ENCODE assay signal across 6 cellular contexts in the genomic region with DNA sequence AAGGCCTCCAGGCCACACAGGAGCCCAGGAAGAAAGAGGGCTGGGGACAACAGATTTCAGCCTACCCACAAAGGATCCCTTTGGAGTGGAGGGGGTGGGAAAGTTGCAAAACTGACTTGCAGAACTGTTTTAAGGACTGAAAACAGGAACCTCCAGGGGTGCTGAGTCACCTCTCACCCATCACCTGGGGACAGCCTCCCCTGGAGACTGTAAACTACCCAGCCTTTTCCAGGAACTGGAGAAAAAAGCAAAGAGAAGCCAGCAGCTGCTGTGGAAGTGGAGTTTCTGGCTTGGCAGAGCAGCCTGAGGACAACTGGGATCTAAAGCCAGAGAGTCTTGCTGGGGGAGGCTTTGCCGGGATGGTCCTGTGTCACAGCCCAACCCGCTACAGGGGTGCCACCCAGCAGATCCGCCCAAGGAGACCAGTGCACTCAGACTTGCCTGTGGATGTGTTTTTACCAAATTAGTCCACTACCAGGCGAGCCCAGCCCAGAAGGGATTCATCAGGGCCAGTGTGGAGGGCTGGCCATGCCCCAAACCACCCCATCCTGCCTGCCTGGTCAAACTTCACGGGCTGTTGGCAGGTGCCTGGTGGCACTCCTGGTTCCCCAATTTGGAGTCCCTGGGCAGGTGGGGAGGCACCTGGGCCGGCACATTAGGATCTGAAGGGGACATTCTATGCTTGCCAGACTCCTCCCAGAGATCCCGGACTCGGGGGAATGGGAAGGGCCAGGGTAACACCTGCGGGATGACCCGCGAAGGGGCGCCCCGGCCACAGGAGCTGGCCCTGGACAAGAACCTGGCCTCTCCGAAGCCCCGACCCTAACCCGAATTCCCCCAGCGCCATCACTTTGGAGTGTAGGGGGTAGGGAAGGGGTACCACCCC. TPM values are rescaled to one million over a fixed set of nuclear protein-coding genes. Genes with fewer than 3 reads are reported as not detected.
DNase-seq lines count a peak whose midpoint lies in the region; ATAC-seq, FAIRE-seq and TF ChIP-seq lines count a peak whose summit lies in the region.

No MANE protein-coding gene starts in this region.

- CTCF ChIA-PET in IMR-90 (lab: Yijun Ruan, JAX) (interaction anchor here (1.3 kb wide), 1 partner anchor 129 kb away, joined by 4 read pairs; no protein-coding TSS in a partner anchor), GM12878 (lab: Yijun Ruan, JAX) (interaction anchor here (1.1 to 2.0 kb wide), 3 partner anchors 13 to 78 kb away, joined by 5 to 8 read pairs (median 7); no protein-coding TSS in a partner anchor)

- H2BK15ac ChIP-seq in IMR-90 (ENCODE audit: low read depth, low read length): no peak overlapping the region

- H3K27me3 ChIP-seq in IMR-90 (ENCODE audit: control insufficient read depth, insufficient read depth, low read length) (no peaks in the 10 kb centered on the region), GM12878 (replicated peaks in 1 of 2; ENCODE audit: control insufficient read depth in 2 of 2, insufficient read depth in 2 of 2, low read length in 1 of 2) (no peaks in the 10 kb centered on the region)

- H4K91ac ChIP-seq in IMR-90 (ENCODE audit: insufficient read depth, low read depth, low read length): no peak overlapping the region

- no peak for TF ChIP-seq POLR2A in IMR-90 (IDR thresholded peaks at IDR 0.05; ENCODE audit: low read depth, low read length)
- no peak for TF ChIP-seq POLR2A in GM12878 (IDR thresholded peaks at IDR 0.05; ENCODE audit: low read depth, low read length)

- SMC1A ChIA-PET in GM12878 (lab: Charles Lee; ENCODE audit: uncharacterized antibody, unreplicated experiment): no interaction called here

- peak overlapping the region; percentile 90 for H3K4me3 Mint-ChIP-seq in natural killer cell

- no peak for DNase-seq in IMR-90
- no peak for DNase-seq in GM12878 (ENCODE audit: low read depth, low spot score)
- no peak for DNase-seq in natural killer cell
- DNase-seq in islet precursor cell: no peak
- no peak for DNase-seq in RCC 7860 (ENCODE audit: low spot score)

- H3K4me1 Mint-ChIP-seq in natural killer cell: peaks cover 6 to 24% of the 10 kb centered on the region in 2 donors

- no peak overlapping the region for H3K56ac ChIP-seq in IMR-90 (ENCODE audit: extremely low read depth, insufficient read depth, low read length)

- no peaks in the 10 kb centered on the region for H3K36me3 Mint-ChIP-seq in natural killer cell

- TF ChIP-seq CTCF in IMR-90 (conservative IDR thresholded peaks at IDR 0.05; ENCODE audit: low read depth, low read length) (no peak), GM12878 (IDR thresholded peaks at IDR 0.05 in 2 of 3, conservative IDR thresholded peaks at IDR 0.05 in 1 of 3; ENCODE audit: control insufficient read depth in 2 of 3, extremely low read depth in 1 of 3, insufficient read depth in 1 of 3, low read depth in 3 of 3, low read length in 3 of 3) (no peak), natural killer cell (IDR thresholded peaks at IDR 0.05) (no peak)

- H3K9ac ChIP-seq in IMR-90 (ENCODE audit: low read depth, low read length) (peak overlapping the region; percentile 64), GM12878 (ENCODE audit: control insufficient read depth, insufficient read depth, low read length) (peak overlapping the region; percentile 80)

- H3K23ac ChIP-seq in IMR-90 (ENCODE audit: low read depth, low read length): no peak overlapping the region

- H3K18ac ChIP-seq in IMR-90 (ENCODE audit: low read depth, low read length): no peak overlapping the region

- peak overlapping the region; percentile 5; the same call in 1 of the 2 replicates for H3K4ac ChIP-seq in IMR-90 (ENCODE audit: low read depth, low read length)

- H2AK9ac ChIP-seq in IMR-90 (replicated peaks; ENCODE audit: low read depth, low read length, poor library complexity): peak overlapping the region; percentile 35

- intact Hi-C loops in IMR-90 (cut with micrococcal nuclease) (no loop called here), GM12878 (cut with micrococcal nuclease; ENCODE audit: unreplicated experiment) (no loop called here), natural killer cell (cut with micrococcal nuclease) (no loop called here)

- H4K20me1 ChIP-seq in IMR-90 (ENCODE audit: insufficient read depth, low read length) (no peaks in the 10 kb centered on the region), GM12878 (ENCODE audit: control insufficient read depth, insufficient read depth) (no peaks in the 10 kb centered on the region)

- no peak overlapping the region for H3K14ac ChIP-seq in IMR-90 (replicated peaks; ENCODE audit: low read depth, low read length)

- peaks cover 5% of the 10 kb centered on the region; the same call in 1 of the 2 replicates for H3K4me1 ChIP-seq in IMR-90 (ENCODE audit: control insufficient read depth, insufficient read depth, low read length)
- H3K4me1 ChIP-seq in GM12878 (ENCODE audit: control insufficient read depth, insufficient read depth, low read length): peaks cover 10% of the 10 kb centered on the region; the same call in 1 of the 2 replicates

- in situ Hi-C loops in IMR-90 (cut with MboI; ENCODE audit: low sequenced_read_pairs): no loop called here
- in situ Hi-C loops in GM12878 (cut with MboI): no loop called here

- H3K27ac ChIP-seq in IMR-90 (ENCODE audit: insufficient read depth, low read length): peak overlapping the region; percentile 22; the same call in 1 of the 2 replicates
- H3K27ac ChIP-seq in GM12878 (ENCODE audit: control insufficient read depth, insufficient read depth): peak overlapping the region; percentile 47

- no peak overlapping the region for H2BK120ac ChIP-seq in IMR-90 (ENCODE audit: low read depth, low read length)

- peak overlapping the region; percentile 14; the same call in 1 of the 2 replicates for H4K5ac ChIP-seq in IMR-90 (ENCODE audit: low read depth, low read length)

- H3K27ac Mint-ChIP-seq in natural killer cell: peak overlapping the region; percentile 74 to 91

- peaks cover 9 to 13% of the 10 kb centered on the region in 2 experiments; a peak in 3 of 4 replicates for H3K79me1 ChIP-seq in IMR-90 (ENCODE audit: low read depth in 1 of 2, low read length in 2 of 2)

- WGBS in IMR-90 (ENCODE audit: extremely low coverage in 2 of 2, insufficient read length in 1 of 2), 2 experiments: 67% methylated on average over 2 of the region's 17 CpGs; no CpG with 5 or more reads in 1 of the 2 experiments
- under 1% methylated on average over 17 of the region's 17 CpGs for WGBS in GM12878 (ENCODE audit: insufficient coverage, insufficient replicate concordance, low lambda C conversion rate, missing lambda C conversion rate)

- H3K9me3 ChIP-seq in IMR-90 (ENCODE audit: control insufficient read depth, insufficient read depth, low read length): no peaks in the 10 kb centered on the region
- H3K9me3 ChIP-seq in GM12878 (replicated peaks; ENCODE audit: control insufficient read depth, insufficient read depth, low read length): no peaks in the 10 kb centered on the region

- dilution Hi-C loops in IMR-90 (cut with HindIII; ENCODE audit: low sequenced_read_pairs, unreplicated experiment): no loop called here

- no peaks in the 10 kb centered on the region for H3K9me1 ChIP-seq in IMR-90 (ENCODE audit: insufficient read depth, low read length)

- TF ChIP-seq EP300 in GM12878 (IDR thresholded peaks at IDR 0.05; ENCODE audit: borderline replicate concordance in 1 of 2, control insufficient read depth in 1 of 2, low read depth in 2 of 2, low read length in 2 of 2): no peak

- RAD21 ChIA-PET in GM12878 (lab: Charles Lee; ENCODE audit: unreplicated experiment): interaction anchor here (1.6 kb wide), 1 partner anchor 76 kb away, joined by 5 read pairs; no protein-coding TSS in a partner anchor

- peaks cover 21% of the 10 kb centered on the region for H3K36me3 ChIP-seq in IMR-90 (ENCODE audit: control insufficient read depth, insufficient read depth, low read length)
- peaks cover 0 to 5% of the 10 kb centered on the region in 2 experiments; a peak in 3 of 4 replicates for H3K36me3 ChIP-seq in GM12878 (ENCODE audit: control insufficient read depth in 2 of 2, insufficient read depth in 2 of 2, low read length in 1 of 2)

- H3K9me3 Mint-ChIP-seq in natural killer cell: no peaks in the 10 kb centered on the region

- no peak for FAIRE-seq in GM12878 (lab: Jason Lieb, UNC)
- no peak for FAIRE-seq in RCC 7860 (lab: Jason Lieb, UNC)

- POLR2A ChIA-PET in IMR-90 (lab: Charles Lee; ENCODE audit: unreplicated experiment): interaction anchor here (1.2 kb wide), 1 partner anchor 23 kb away, joined by 3 read pairs; a partner anchor contains a TSS
- POLR2A ChIA-PET in GM12878 (lab: Charles Lee): interaction anchor here (0.6 to 2.3 kb wide), 4 partner anchors 10 to 54 kb away, joined by 4 to 7 read pairs (median 6); no protein-coding TSS in a partner anchor

- H3K79me2 ChIP-seq in GM12878 (ENCODE audit: control insufficient read depth, insufficient read depth, low read length): peaks cover 18% of the 10 kb centered on the region

- no peak for ATAC-seq in IMR-90 (ENCODE audit: low read depth)
- ATAC-seq in GM12878: peak; percentile 5
- ATAC-seq in natural killer cell: no peak
- no peak for ATAC-seq in GM19351 (IDR thresholded peaks at IDR 0.05; ENCODE audit: unreplicated experiment)

- H2AK5ac ChIP-seq in IMR-90 (ENCODE audit: low read depth, low read length): peak overlapping the region; percentile 25; the same call in 1 of the 2 replicates

- H2BK5ac ChIP-seq in IMR-90 (ENCODE audit: low read depth, low read length, poor library complexity, severe bottlenecking): no peak overlapping the region

- H3K4me2 ChIP-seq in IMR-90 (ENCODE audit: low read depth, low read length): peak overlapping the region; percentile 76
- H3K4me2 ChIP-seq in GM12878 (ENCODE audit: control insufficient read depth, insufficient read depth): peak overlapping the region; percentile 84

- no peak overlapping the region for H2BK20ac ChIP-seq in IMR-90 (ENCODE audit: low read depth, low read length)

- no TSS peak for BruUV-seq in IMR-90 (replicated peaks; lab: Mats Ljungman, UMichigan)
- TSS peak; percentile 75 for BruUV-seq in GM12878 (replicated peaks; lab: Mats Ljungman, UMichigan)

- no peak for TF ChIP-seq RAD21 in IMR-90 (IDR thresholded peaks at IDR 0.05; ENCODE audit: low read length)
- no peak for TF ChIP-seq RAD21 in GM12878 (IDR thresholded peaks at IDR 0.05; ENCODE audit: insufficient read depth, low read depth, low read length)

- peak overlapping the region in 1 of 2 experiments; percentile 16; a peak in 2 of 4 replicates for H4K8ac ChIP-seq in IMR-90 (ENCODE audit: low read depth in 2 of 2, low read length in 2 of 2)

- H2AFZ ChIP-seq in IMR-90 (replicated peaks; ENCODE audit: low read length, poor library complexity) (peak overlapping the region; percentile 95), GM12878 (ENCODE audit: control insufficient read depth, low read depth, low read length) (peak overlapping the region; percentile 61)

- H3K4me3 ChIP-seq in IMR-90 (ENCODE audit: insufficient read depth, low read depth, low read length) (peak overlapping the region; percentile 83), GM12878 (peak overlapping the region; percentile 87)

- H3K27me3 Mint-ChIP-seq in natural killer cell (ENCODE audit: low read depth in 2 of 2): no peaks in the 10 kb centered on the region

RNA-seq across cellular contexts. Expression of a gene that starts 0.8 kb away (rescaled TPM):
- total RNA-seq in IMR-90 (2012; rRNA removed): 11.9 and 17.0 TPM in 2 replicates
- 32.3 and 35.1 TPM in 2 replicates for polyA plus RNA-seq in IMR-90 (2012; rRNA removed)
- polyA plus RNA-seq in IMR-90 (2012; cell fraction: cytosol; rRNA removed): 19.9 and 40.7 TPM in 2 replicates
- 9.6 and 14.1 TPM in 2 replicates for polyA plus RNA-seq in IMR-90 (2012; cell fraction: nucleus; rRNA removed; ENCODE audit: low replicate concordance)
- 8.4 and 8.6 TPM in 2 replicates for total RNA-seq in GM12878 (2013; cell fraction: nucleolus; rRNA removed)
- total RNA-seq in GM12878 (2014; rRNA removed): 20.1 and 23.7 TPM in 2 replicates
- total RNA-seq in GM12878 (2014; rRNA removed; fragmentation: Illumina TruSeq; extraction: Trizol): 15.7 and 17.9 TPM in 2 replicates
- 24.5 and 27.7 TPM in 2 replicates for total RNA-seq in GM12878 (2021)
- 14.3 TPM for polyA plus RNA-seq in GM12878 (2011; ENCODE audit: low read depth)
- 17.4 and 30.7 TPM in 2 replicates for polyA plus RNA-seq in GM12878 (2011; rRNA removed)
- 43.6 and 61.7 TPM in 2 replicates for polyA plus RNA-seq in GM12878 (2011; cell fraction: cytosol; rRNA removed)
- polyA plus RNA-seq in GM12878 (2011; cell fraction: nucleus; rRNA removed): 19.4 and 23.1 TPM in 2 replicates
- 28.7 and 34.6 TPM in 2 replicates for polyA plus RNA-seq in GM12878 (2012)
- polyA plus RNA-seq in GM12878 (2014; fragmentation: Illumina TruSeq; extraction: Trizol): 5.1 and 22.0 TPM in 2 replicates
- polyA plus RNA-seq in GM12878 (2014; fragmentation: Nextera tagmentation; extraction: Ambion mirVana): 1 to 10 TPM; 5.1 to 9.3 TPM
- 35.7 and 38.6 TPM in 2 replicates for polyA plus RNA-seq in GM12878 (2014; rRNA removed)
- 10 to 100 TPM; 41.2 to 48.6 TPM for polyA plus RNA-seq in GM12878 (2016; fragmentation: Nextera tagmentation; extraction: Ambion mirVana)
- polyA minus RNA-seq in GM12878 (2011; rRNA and poly(A)+ RNA removed): 23.0 and 43.1 TPM in 2 replicates
- 9.9 and 23.1 TPM in 2 replicates for polyA minus RNA-seq in GM12878 (2011; cell fraction: cytosol; rRNA and poly(A)+ RNA removed)
- polyA minus RNA-seq in GM12878 (2011; cell fraction: nucleus; rRNA and poly(A)+ RNA removed): 10.4 and 15.9 TPM in 2 replicates
- 10 to 100 TPM; 10.8 to 19.9 (median 14.8) TPM for total RNA-seq in natural killer cell

RNA-seq across cellular contexts. Expression of a gene that starts 12.3 kb away (rescaled TPM):
- total RNA-seq in IMR-90 (2012; rRNA removed): not detected in 2 replicates
- polyA plus RNA-seq in IMR-90 (2012; rRNA removed): not detected in 2 replicates
- polyA plus RNA-seq in IMR-90 (2012; cell fraction: cytosol; rRNA removed): 0.02 TPM in 1 of 2 replicates, not detected in the other
- not detected in 2 replicates for polyA plus RNA-seq in IMR-90 (2012; cell fraction: nucleus; rRNA removed; ENCODE audit: low replicate concordance)
- total RNA-seq in GM12878 (2013; cell fraction: nucleolus; rRNA removed): not detected in 2 replicates
- not detected in 2 replicates for total RNA-seq in GM12878 (2014; rRNA removed)
- not detected in 2 replicates for total RNA-seq in GM12878 (2014; rRNA removed; fragmentation: Illumina TruSeq; extraction: Trizol)
- not detected in 2 replicates for total RNA-seq in GM12878 (2021)
- not detected for polyA plus RNA-seq in GM12878 (2011; ENCODE audit: low read depth)
- not detected in 2 replicates for polyA plus RNA-seq in GM12878 (2011; rRNA removed)
- not detected in 2 replicates for polyA plus RNA-seq in GM12878 (2011; cell fraction: cytosol; rRNA removed)
- polyA plus RNA-seq in GM12878 (2011; cell fraction: nucleus; rRNA removed): not detected in 2 replicates
- 0.20 and 0.22 TPM in 2 replicates for polyA plus RNA-seq in GM12878 (2012)
- not detected in 2 replicates for polyA plus RNA-seq in GM12878 (2014; fragmentation: Illumina TruSeq; extraction: Trizol)
- polyA plus RNA-seq in GM12878 (2014; fragmentation: Nextera tagmentation; extraction: Ambion mirVana): under 1 TPM in 1 of 2 experiments, not detected in 1; 0.07 TPM
- polyA plus RNA-seq in GM12878 (2014; rRNA removed): not detected in 2 replicates
- under 1 TPM; 0.10 to 0.12 TPM for polyA plus RNA-seq in GM12878 (2016; fragmentation: Nextera tagmentation; extraction: Ambion mirVana)
- polyA minus RNA-seq in GM12878 (2011; rRNA and poly(A)+ RNA removed): 0.46 TPM in 1 of 2 replicates, not detected in the other
- not detected in 2 replicates for polyA minus RNA-seq in GM12878 (2011; cell fraction: cytosol; rRNA and poly(A)+ RNA removed)
- polyA minus RNA-seq in GM12878 (2011; cell fraction: nucleus; rRNA and poly(A)+ RNA removed): not detected in 2 replicates
- total RNA-seq in natural killer cell: not detected

RNA-seq across cellular contexts. Expression of a gene that starts 17.2 kb away (rescaled TPM):
- total RNA-seq in IMR-90 (2012; rRNA removed) (189 and 194 TPM in 2 replicates), GM12878 (2014; rRNA removed) (233 and 275 TPM in 2 replicates), GM12878 (2014; rRNA removed; fragmentation: Illumina TruSeq; extraction: Trizol) (104 and 109 TPM in 2 replicates), GM12878 (2021) (149 and 150 TPM in 2 replicates), natural killer cell (10 to 100 TPM; 54.5 to 61.1 (median 59.5) TPM)
- polyA plus RNA-seq in IMR-90 (2012; rRNA removed) (220 and 287 TPM in 2 replicates), GM12878 (2011; rRNA removed) (29.3 and 52.2 TPM in 2 replicates), GM12878 (2014; fragmentation: Illumina TruSeq; extraction: Trizol) (61.0 and 87.2 TPM in 2 replicates), GM12878 (2014; fragmentation: Nextera tagmentation; extraction: Ambion mirVana) (100 to 1,000 TPM in 1 of 2 experiments, 10 to 100 TPM in 1; 67.5 to 102 TPM), GM12878 (2014; rRNA removed) (279 and 285 TPM in 2 replicates), GM12878 (2016; fragmentation: Nextera tagmentation; extraction: Ambion mirVana) (100 to 1,000 TPM; 306 to 319 TPM)
- polyA plus RNA-seq in IMR-90 (2012; cell fraction: cytosol; rRNA removed): 306 and 488 TPM in 2 replicates
- polyA plus RNA-seq in IMR-90 (2012; cell fraction: nucleus; rRNA removed; ENCODE audit: low replicate concordance): 94.6 and 127 TPM in 2 replicates
- 8.3 and 9.9 TPM in 2 replicates for total RNA-seq in GM12878 (2013; cell fraction: nucleolus; rRNA removed)
- 70.2 TPM for polyA plus RNA-seq in GM12878 (2011; ENCODE audit: low read depth)
- polyA plus RNA-seq in GM12878 (2011; cell fraction: cytosol; rRNA removed): 98.1 and 174 TPM in 2 replicates
- polyA plus RNA-seq in GM12878 (2011; cell fraction: nucleus; rRNA removed): 81.2 and 96.7 TPM in 2 replicates
- polyA plus RNA-seq in GM12878 (2012): 129 and 131 TPM in 2 replicates
- 39.0 and 42.5 TPM in 2 replicates for polyA minus RNA-seq in GM12878 (2011; rRNA and poly(A)+ RNA removed)
- 58.6 and 60.4 TPM in 2 replicates for polyA minus RNA-seq in GM12878 (2011; cell fraction: cytosol; rRNA and poly(A)+ RNA removed)
- polyA minus RNA-seq in GM12878 (2011; cell fraction: nucleus; rRNA and poly(A)+ RNA removed): 10.2 and 14.0 TPM in 2 replicates

RNA-seq across cellular contexts. Expression of a gene that starts 22.5 kb away (rescaled TPM):
- total RNA-seq in IMR-90 (2012; rRNA removed) (2,703 and 2,852 TPM in 2 replicates), GM12878 (2014; rRNA removed) (5,589 and 7,037 TPM in 2 replicates), GM12878 (2014; rRNA removed; fragmentation: Illumina TruSeq; extraction: Trizol) (4,681 and 5,122 TPM in 2 replicates), GM12878 (2021) (6,096 and 6,247 TPM in 2 replicates), natural killer cell (1,000 to 10,000 TPM; 1,124 to 1,385 (median 1,274) TPM)
- polyA plus RNA-seq in IMR-90 (2012; rRNA removed) (6,941 and 7,712 TPM in 2 replicates), GM12878 (2011; rRNA removed) (2,202 and 4,066 TPM in 2 replicates), GM12878 (2014; fragmentation: Illumina TruSeq; extraction: Trizol) (864 and 3,557 TPM in 2 replicates), GM12878 (2014; fragmentation: Nextera tagmentation; extraction: Ambion mirVana) (1,000 to 10,000 TPM; 1,295 to 3,629 TPM), GM12878 (2014; rRNA removed) (7,121 and 7,267 TPM in 2 replicates), GM12878 (2016; fragmentation: Nextera tagmentation; extraction: Ambion mirVana) (1,000 to 10,000 TPM; 3,107 to 3,800 TPM)
- polyA plus RNA-seq in IMR-90 (2012; cell fraction: cytosol; rRNA removed): 7,255 and 7,684 TPM in 2 replicates
- polyA plus RNA-seq in IMR-90 (2012; cell fraction: nucleus; rRNA removed; ENCODE audit: low replicate concordance): 1,923 and 2,995 TPM in 2 replicates
- 593 and 633 TPM in 2 replicates for total RNA-seq in GM12878 (2013; cell fraction: nucleolus; rRNA removed)
- 3,332 TPM for polyA plus RNA-seq in GM12878 (2011; ENCODE audit: low read depth)
- polyA plus RNA-seq in GM12878 (2011; cell fraction: cytosol; rRNA removed): 9,113 and 10,676 TPM in 2 replicates
- polyA plus RNA-seq in GM12878 (2011; cell fraction: nucleus; rRNA removed): 4,007 and 4,043 TPM in 2 replicates
- polyA plus RNA-seq in GM12878 (2012): 7,298 and 8,934 TPM in 2 replicates
- 3,882 and 8,083 TPM in 2 replicates for polyA minus RNA-seq in GM12878 (2011; rRNA and poly(A)+ RNA removed)
- 2,772 and 2,867 TPM in 2 replicates for polyA minus RNA-seq in GM12878 (2011; cell fraction: cytosol; rRNA and poly(A)+ RNA removed)
- polyA minus RNA-seq in GM12878 (2011; cell fraction: nucleus; rRNA and poly(A)+ RNA removed): 734 and 976 TPM in 2 replicates

RNA-seq across cellular contexts. Expression of a gene that starts 24.0 kb away (rescaled TPM):
- total RNA-seq in IMR-90 (2012; rRNA removed): not detected in 2 replicates
- polyA plus RNA-seq in IMR-90 (2012; rRNA removed): not detected in 2 replicates
- not detected in 2 replicates for polyA plus RNA-seq in IMR-90 (2012; cell fraction: cytosol; rRNA removed)
- polyA plus RNA-seq in IMR-90 (2012; cell fraction: nucleus; rRNA removed; ENCODE audit: low replicate concordance): not detected in 2 replicates
- total RNA-seq in GM12878 (2013; cell fraction: nucleolus; rRNA removed): not detected in 2 replicates
- total RNA-seq in GM12878 (2014; rRNA removed): not detected in 2 replicates
- not detected in 2 replicates for total RNA-seq in GM12878 (2014; rRNA removed; fragmentation: Illumina TruSeq; extraction: Trizol)
- not detected in 2 replicates for total RNA-seq in GM12878 (2021)
- polyA plus RNA-seq in GM12878 (2011; ENCODE audit: low read depth): not detected
- not detected in 2 replicates for polyA plus RNA-seq in GM12878 (2011; rRNA removed)
- not detected in 2 replicates for polyA plus RNA-seq in GM12878 (2011; cell fraction: cytosol; rRNA removed)
- polyA plus RNA-seq in GM12878 (2011; cell fraction: nucleus; rRNA removed): not detected in 2 replicates
- polyA plus RNA-seq in GM12878 (2012): 0.14 TPM in 1 of 2 replicates, not detected in the other
- not detected in 2 replicates for polyA plus RNA-seq in GM12878 (2014; fragmentation: Illumina TruSeq; extraction: Trizol)
- polyA plus RNA-seq in GM12878 (2014; fragmentation: Nextera tagmentation; extraction: Ambion mirVana): not detected
- polyA plus RNA-seq in GM12878 (2014; rRNA removed): not detected in 2 replicates
- polyA plus RNA-seq in GM12878 (2016; fragmentation: Nextera tagmentation; extraction: Ambion mirVana): not detected
- not detected in 2 replicates for polyA minus RNA-seq in GM12878 (2011; rRNA and poly(A)+ RNA removed)
- polyA minus RNA-seq in GM12878 (2011; cell fraction: cytosol; rRNA and poly(A)+ RNA removed): not detected in 2 replicates
- not detected in 2 replicates for polyA minus RNA-seq in GM12878 (2011; cell fraction: nucleus; rRNA and poly(A)+ RNA removed)
- not detected for total RNA-seq in natural killer cell
